In the genomic region with DNA sequence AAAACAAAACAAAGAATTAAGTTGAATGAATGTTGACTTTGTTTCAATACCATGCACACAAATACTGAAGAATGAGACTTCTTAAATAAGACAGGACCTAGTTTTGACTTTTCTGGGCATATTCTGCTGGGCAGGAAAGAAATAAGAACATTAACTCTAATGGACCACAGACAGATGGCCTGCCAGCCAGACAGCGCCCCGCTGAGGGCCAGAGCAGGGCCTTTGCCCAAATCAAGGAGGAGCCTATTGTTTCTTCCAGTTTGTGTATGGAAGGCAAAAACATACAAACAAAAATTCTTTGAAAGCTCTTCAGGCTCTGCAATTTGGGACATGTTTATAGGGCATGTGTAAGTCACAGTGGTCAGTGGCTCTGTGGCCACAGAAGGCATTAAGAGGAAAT, we compare ENCODE assay signal across 25 cellular contexts.
"Had no signal": no experiment of that assay in that cellular context is flagged by ENCODE, and none has a peak within 500 bp of the region (broad histone marks: within the 10 kb centered on the region; RNA-seq: fewer than 3 reads in every experiment).

No MANE protein-coding gene starts in this region.

- H3K4me3 ChIP-seq: coronary artery, hepatocyte, left ventricle myocardium inferior, lower lobe of right lung, psoas muscle, spleen, testis, transverse colon had no signal

- ATAC-seq: foreskin keratinocyte; left cardiac atrium; lower lobe of right lung; psoas muscle; sciatic nerve; stimulated activated naive B cell treated with anti-CD40 and anti-IgM and Interleukin-4, amounts not matched to agents 10 μg/mL and 1 μg/mL and 100 μg/mL, for 72 hours; stimulated activated naive CD8-positive, alpha-beta T cell treated with anti-CD3 and anti-CD28 coated beads, Interleukin-15, amount 100 ng/mL, for 72 hours had no signal

- H3K36me3 ChIP-seq: left ventricle myocardium inferior, lower lobe of right lung, neutrophil, spleen, transverse colon had no signal

- H3K36me3 Mint-ChIP-seq: memory B cell had no signal

- H3K9me3 ChIP-seq: left ventricle myocardium inferior, lower lobe of right lung, neutrophil, psoas muscle, spleen, testis, transverse colon had no signal

- H3K4me1 ChIP-seq: foreskin keratinocyte, left ventricle myocardium inferior, lower lobe of right lung, psoas muscle, spleen, testis had no signal

- H3K4me1 Mint-ChIP-seq: memory B cell; stimulated activated naive B cell treated with anti-CD40 and anti-IgM and Interleukin-4, amounts not matched to agents 10 μg/mL and 1 μg/mL and 100 μg/mL, for 72 hours; stimulated activated naive CD8-positive, alpha-beta T cell treated with anti-CD3 and anti-CD28 coated beads, Interleukin-15, amount 100 ng/mL, for 72 hours had no signal

- H3K27ac ChIP-seq: coronary artery, foreskin keratinocyte, hepatocyte, left ventricle myocardium inferior, lower lobe of right lung, neutrophil, psoas muscle, spleen, testis, transverse colon had no signal

- H3K27me3 Mint-ChIP-seq: stimulated activated naive B cell treated with anti-CD40 and anti-IgM and Interleukin-4, amounts not matched to agents 10 μg/mL and 1 μg/mL and 100 μg/mL, for 72 hours; stimulated activated naive CD8-positive, alpha-beta T cell treated with anti-CD3 and anti-CD28 coated beads, Interleukin-15, amount 100 ng/mL, for 72 hours had no signal

- DNase-seq: effector CD4-positive, alpha-beta T cell; endodermal cell; erythroblast; foreskin keratinocyte; kidney; left cardiac atrium; left ventricle myocardium inferior; lower lobe of right lung; midbrain; psoas muscle; retina; spleen; stimulated activated CD4-positive, alpha-beta T cell treated with anti-CD3 and anti-CD28 coated beads, Interleukin-15, amount 100 ng/mL, for 24 hours; stimulated activated CD4-positive, alpha-beta T cell treated with anti-CD3 and anti-CD28 coated beads, Interleukin-1b, Interleukin-23, amount 100 ng/mL, for 48 hours; stimulated activated CD4-positive, alpha-beta T cell treated with anti-CD3 and anti-CD28 coated beads, Interleukin-4, amount 100 ng/mL, for 4 hours; stimulated activated naive B cell treated with anti-CD40 and anti-IgM and Interleukin-4, amounts not matched to agents 10 μg/mL and 1 μg/mL and 100 μg/mL, for 72 hours; stimulated activated naive CD8-positive, alpha-beta T cell treated with anti-CD3 and anti-CD28 coated beads, Interleukin-15, amount 100 ng/mL, for 72 hours; testis; transverse colon had no signal

- H3K9me3 Mint-ChIP-seq: endodermal cell; memory B cell; stimulated activated naive B cell treated with anti-CD40 and anti-IgM and Interleukin-4, amounts not matched to agents 10 μg/mL and 1 μg/mL and 100 μg/mL, for 72 hours; stimulated activated naive CD8-positive, alpha-beta T cell treated with anti-CD3 and anti-CD28 coated beads, Interleukin-15, amount 100 ng/mL, for 72 hours had no signal

- H3K27me3 ChIP-seq: foreskin keratinocyte, hepatocyte, neutrophil, spleen, testis, transverse colon had no signal

- FAIRE-seq: endothelial cell of umbilical vein, kidney had no signal

- H3K4me3 Mint-ChIP-seq: endodermal cell; memory B cell; stimulated activated naive B cell treated with anti-CD40 and anti-IgM and Interleukin-4, amounts not matched to agents 10 μg/mL and 1 μg/mL and 100 μg/mL, for 72 hours; stimulated activated naive CD8-positive, alpha-beta T cell treated with anti-CD3 and anti-CD28 coated beads, Interleukin-15, amount 100 ng/mL, for 72 hours had no signal

- H3K27ac Mint-ChIP-seq: endodermal cell; memory B cell; stimulated activated naive B cell treated with anti-CD40 and anti-IgM and Interleukin-4, amounts not matched to agents 10 μg/mL and 1 μg/mL and 100 μg/mL, for 72 hours had no signal
